Comparison of ENCODE assay signal across 1 cellular context in genomic region chr18:65725421-65726050, GRCh38.
TF ChIP-seq lines count a peak whose summit lies in the region.

No MANE protein-coding gene starts in this region.

TF ChIP-seq in SK-N-SH treated with all-trans-retinoic acid at 6 μM for 48 hours, 23 proteins besides CTCF, POLR2A, EP300 and RAD21 (continued from another document):
- TF ChIP-seq PATZ1 (CRISPR knock-in tag; IDR thresholded peaks at IDR 0.05; ENCODE audit: borderline replicate concordance) = no peak
- no peak for TF ChIP-seq ISL1 (CRISPR knock-in tag; IDR thresholded peaks at IDR 0.05)
